ENCODE assay signal across 23 cellular contexts in the genomic region with DNA sequence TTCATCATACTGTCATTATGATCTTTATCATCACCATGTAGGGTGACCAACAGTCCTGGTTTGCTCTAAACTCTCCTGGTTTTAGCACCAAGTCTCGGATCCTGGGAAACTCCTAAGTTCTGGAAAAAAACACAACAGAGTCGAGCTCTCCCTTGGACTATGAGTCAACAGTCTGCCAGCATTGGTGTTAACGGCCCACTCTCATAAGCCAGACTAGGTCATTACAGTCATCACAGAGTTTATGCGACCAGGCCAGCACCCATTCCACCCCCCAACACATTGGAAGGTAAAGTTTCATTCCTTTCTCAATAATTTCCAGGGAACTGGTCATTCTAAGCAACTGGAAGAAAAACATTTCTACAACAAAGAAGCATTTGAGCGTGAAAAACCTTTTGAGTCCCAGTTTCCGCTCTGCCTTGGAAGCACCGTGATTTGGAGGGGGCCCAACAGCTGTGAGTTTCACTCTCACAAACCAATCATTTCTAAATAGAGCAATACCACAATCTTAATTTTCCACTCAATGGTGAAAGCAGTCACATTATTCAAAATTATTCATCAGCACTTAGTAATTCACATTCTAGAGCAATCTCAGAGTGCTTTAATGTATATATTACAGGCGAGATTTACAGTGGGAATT.
A peak's percentile ranks its signal among the peaks of the same experiment; 100 is the strongest.
DNase-seq lines count a peak whose midpoint lies in the region; ATAC-seq and TF ChIP-seq lines count a peak whose summit lies in the region.
"Had no signal": no experiment of that assay in that cellular context is flagged by ENCODE, and none has a peak within 500 bp of the region (broad histone marks: within the 10 kb centered on the region; RNA-seq: fewer than 3 reads in every experiment).

No MANE protein-coding gene starts in this region.

- POLR2A ChIA-PET in OCI-LY7 (lab: Charles Lee) = interaction anchor here (0.8 to 0.9 kb wide), 3 partner anchors 10 to 120 kb away, joined by 3 read pairs; no protein-coding TSS in a partner anchor
- POLR2A ChIA-PET in naive thymus-derived CD8-positive, alpha-beta T cell (lab: Charles Lee) = no interaction called here

- peaks cover 61% of the 10 kb centered on the region for H3K4me1 ChIP-seq in BLaER1
- H3K4me1 ChIP-seq in OCI-LY7 (ENCODE audit: insufficient read depth, low read length, poor library complexity, severe bottlenecking) = peaks cover 49% of the 10 kb centered on the region
- H3K4me1 ChIP-seq: heart left ventricle, sigmoid colon had no signal

- H3K4me1 Mint-ChIP-seq in memory B cell = no peaks in the 10 kb centered on the region
- peaks cover 0 to 3% (median 1%) of the 10 kb centered on the region in 4 donors for H3K4me1 Mint-ChIP-seq in naive thymus-derived CD8-positive, alpha-beta T cell
- H3K4me1 Mint-ChIP-seq: activated B cell treated with CpG ODN at 0.5 μM for 24 hours; central memory CD8-positive, alpha-beta T cell had no signal

- H3K27ac ChIP-seq in BLaER1 (peak overlapping the region; percentile 59; the same call in 1 of the 2 replicates), OCI-LY7 (ENCODE audit: low read depth, low read length, poor library complexity, severe bottlenecking) (peak overlapping the region; percentile 93), dorsolateral prefrontal cortex (no peak overlapping the region)
- H3K27ac ChIP-seq: heart left ventricle, parathyroid adenoma, sigmoid colon, thoracic aorta had no signal

- TF ChIP-seq CTCF in OCI-LY7 (conservative IDR thresholded peaks at IDR 0.05; ENCODE audit: low read length) (no peak), dorsolateral prefrontal cortex (IDR thresholded peaks at IDR 0.05 in 54 of 56, conservative IDR thresholded peaks at IDR 0.05 in 2 of 56; ENCODE audit: low read depth in 1 of 56, partially characterized antibody in 56 of 56) (no peak)

- no peaks in the 10 kb centered on the region for H3K27me3 Mint-ChIP-seq in memory B cell
- H3K27me3 Mint-ChIP-seq in naive thymus-derived CD8-positive, alpha-beta T cell = peaks cover 0 to 9% (median 5%) of the 10 kb centered on the region in 5 donors
- H3K27me3 Mint-ChIP-seq: activated B cell treated with CpG ODN at 0.5 μM for 24 hours had no signal

- H3K9ac ChIP-seq in BLaER1 = no peak overlapping the region; the same call in 1 of the 2 replicates
- H3K9ac ChIP-seq: parathyroid adenoma had no signal

- H3K4me2 ChIP-seq in BLaER1 = peak overlapping the region; percentile 56
- peak overlapping the region; percentile 76 for H3K4me2 ChIP-seq in OCI-LY7 (ENCODE audit: low read length)

- H3K9me3 Mint-ChIP-seq in memory B cell = peaks cover 8% of the 10 kb centered on the region
- peaks cover 0 to 20% (median 10%) of the 10 kb centered on the region in 9 donors for H3K9me3 Mint-ChIP-seq in naive thymus-derived CD8-positive, alpha-beta T cell

- H3K9me3 ChIP-seq in BLaER1 (peaks cover 21% of the 10 kb centered on the region), OCI-LY7 (ENCODE audit: low read length) (peaks cover 13% of the 10 kb centered on the region; the same call in 1 of the 2 replicates)
- H3K9me3 ChIP-seq: thoracic aorta had no signal

- peak overlapping the region; percentile 53 for H3K27ac Mint-ChIP-seq in memory B cell
- no peak overlapping the region for H3K27ac Mint-ChIP-seq in naive thymus-derived CD8-positive, alpha-beta T cell
- H3K27ac Mint-ChIP-seq: activated B cell treated with CpG ODN at 0.5 μM for 24 hours; CD4-positive, alpha-beta memory T cell; naive thymus-derived CD4-positive, alpha-beta T cell had no signal

- no peaks in the 10 kb centered on the region for H4K20me1 ChIP-seq in BLaER1
- no peaks in the 10 kb centered on the region for H4K20me1 ChIP-seq in OCI-LY7 (ENCODE audit: insufficient read depth, low read length)

- H3K9me2 ChIP-seq in OCI-LY7 (ENCODE audit: insufficient read depth, low read length) = no peaks in the 10 kb centered on the region

- H3K36me3 ChIP-seq in BLaER1 (no peaks in the 10 kb centered on the region), OCI-LY7 (ENCODE audit: insufficient read depth, low read length) (no peaks in the 10 kb centered on the region)
- H3K36me3 ChIP-seq: heart left ventricle, sigmoid colon, thoracic aorta had no signal

- no peaks in the 10 kb centered on the region for H3K79me2 ChIP-seq in OCI-LY7 (ENCODE audit: insufficient read depth, low read depth, low read length)
- H3K79me2 ChIP-seq: parathyroid adenoma had no signal

- H3K4me3 ChIP-seq in BLaER1 = no peak overlapping the region
- H3K4me3 ChIP-seq in OCI-LY7 (ENCODE audit: low read depth, low read length, poor library complexity, severe bottlenecking) = peak overlapping the region; percentile 49
- no peak overlapping the region for H3K4me3 ChIP-seq in dorsolateral prefrontal cortex
- H3K4me3 ChIP-seq: heart left ventricle, sigmoid colon, thoracic aorta had no signal

- intact Hi-C loops in OCI-LY7 (cut with micrococcal nuclease; ENCODE audit: unreplicated experiment) = loop anchor here (10.0 kb wide), 1 partner anchor 458 kb away; a partner anchor contains a TSS
- intact Hi-C loops in dorsolateral prefrontal cortex (cut with DNase I) = no loop called here

- no peak overlapping the region for H3K4me3 Mint-ChIP-seq in memory B cell
- no peak overlapping the region for H3K4me3 Mint-ChIP-seq in naive thymus-derived CD8-positive, alpha-beta T cell
- H3K4me3 Mint-ChIP-seq: activated B cell treated with CpG ODN at 0.5 μM for 24 hours; activated T-cell treated with anti-CD3 and anti-CD28 coated beads, Interleukin-2, amount 50 U/mL, for 4 hours; CD4-positive, alpha-beta memory T cell; central memory CD8-positive, alpha-beta T cell; naive thymus-derived CD4-positive, alpha-beta T cell had no signal

- ATAC-seq in GM18519 (IDR thresholded peaks at IDR 0.05; ENCODE audit: low FRiP score, unreplicated experiment) = peak; percentile 54
- no peak for ATAC-seq in memory B cell (ENCODE audit: low read depth)
- ATAC-seq in HG03571 (IDR thresholded peaks at IDR 0.05; ENCODE audit: unreplicated experiment) = no peak
- ATAC-seq in naive thymus-derived CD8-positive, alpha-beta T cell = no peak
- ATAC-seq: heart left ventricle; left cardiac atrium; naive thymus-derived CD4-positive, alpha-beta T cell had no signal

- DNase-seq in OCI-LY7 (ENCODE audit: low spot score) = peak; percentile 84
- no peak for DNase-seq in memory B cell (ENCODE audit: low spot score in 2 of 2)
- DNase-seq in dorsolateral prefrontal cortex = no peak
- no peak for DNase-seq in HuH-7.5 (ENCODE audit: low spot score)
- no peak for DNase-seq in naive thymus-derived CD8-positive, alpha-beta T cell
- DNase-seq: activated B cell treated with CpG ODN at 0.5 μM for 24 hours; activated naive CD4-positive, alpha-beta T cell treated with Interleukin-2 at 50 U/mL for 16 hours; activated T-cell treated with anti-CD3 and anti-CD28 coated beads, Interleukin-2, amount 50 U/mL, for 4 hours; CD4-positive, alpha-beta memory T cell; heart left ventricle; left cardiac atrium; mesendoderm; naive thymus-derived CD4-positive, alpha-beta T cell; NCI-H1417 treated with DMSO at 0.1 percent for 48 hours; NCI-H510A; sigmoid colon; T-helper 9 cell had no signal

- H3K27me3 ChIP-seq in BLaER1 (no peaks in the 10 kb centered on the region), dorsolateral prefrontal cortex (peaks cover 0 to 10% (median 0%) of the 10 kb centered on the region in 45 donors)
- H3K27me3 ChIP-seq: heart left ventricle, sigmoid colon had no signal

- TSS peak; percentile 75 for BruUV-seq in OCI-LY7 (replicated peaks; lab: Mats Ljungman, UMichigan)

- no peaks in the 10 kb centered on the region for H3K36me3 Mint-ChIP-seq in memory B cell
- H3K36me3 Mint-ChIP-seq in naive thymus-derived CD8-positive, alpha-beta T cell = peaks cover 0 to 1% (median 0%) of the 10 kb centered on the region in 3 donors
- H3K36me3 Mint-ChIP-seq: CD4-positive, alpha-beta memory T cell had no signal

- peak overlapping the region; percentile 94 for H2AFZ ChIP-seq in OCI-LY7 (ENCODE audit: low read length)
- H2AFZ ChIP-seq: parathyroid adenoma had no signal

- CTCF ChIA-PET in OCI-LY7 (lab: Charles Lee; ENCODE audit: unreplicated experiment) = no interaction called here

Comparison
In these comparisons a context has a peak if more than half of its experiments do, and no peak if none do; other contexts are left out.
1. H3K27ac ChIP-seq: peak in BLaER1 (single experiment) and OCI-LY7 (single experiment); none in dorsolateral prefrontal cortex (0 of 59).